ENCODE assay signal across 18 cellular contexts in the genomic region with DNA sequence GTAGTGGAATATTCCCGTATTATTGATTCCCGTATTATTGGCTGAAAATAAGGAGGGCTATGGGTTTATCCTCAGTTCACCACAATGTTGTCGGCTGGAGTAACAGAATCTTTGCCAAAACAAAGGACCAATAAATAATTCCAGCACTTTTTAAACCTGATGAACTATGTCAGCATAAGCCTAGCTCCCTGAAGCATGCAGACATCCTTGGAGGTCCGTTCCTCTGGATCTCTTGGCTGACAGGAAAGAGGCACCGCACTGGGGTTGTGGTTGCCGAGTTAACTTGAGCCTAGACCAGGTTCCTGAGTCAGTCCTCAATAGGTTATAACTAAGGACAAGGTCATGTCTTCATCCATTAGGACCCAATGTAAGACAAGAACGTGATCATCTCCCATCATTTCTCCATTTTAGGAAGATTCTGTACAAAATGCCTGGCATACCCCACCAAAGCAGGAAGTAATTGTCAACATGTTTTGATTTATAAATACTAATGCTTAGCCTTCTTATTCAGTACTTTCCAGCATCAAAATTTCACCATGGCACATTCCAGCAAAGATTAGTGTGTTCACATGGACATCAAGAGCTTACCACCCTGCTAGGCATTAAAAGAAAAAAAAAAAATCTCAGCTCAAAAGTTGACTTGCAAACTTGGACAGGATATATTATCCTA. TPM values are rescaled to one million over a fixed set of nuclear protein-coding genes. Genes with fewer than 3 reads are reported as not detected.
DNase-seq lines count a peak whose midpoint lies in the region; ATAC-seq and TF ChIP-seq lines count a peak whose summit lies in the region.
"Had no signal": no experiment of that assay in that cellular context is flagged by ENCODE, and none has a peak within 500 bp of the region (broad histone marks: within the 10 kb centered on the region; RNA-seq: fewer than 3 reads in every experiment).

No MANE protein-coding gene starts in this region.

- no peak overlapping the region for H2AFZ ChIP-seq in neural progenitor cell (replicated peaks)

- H3K4me1 ChIP-seq in breast epithelium (no peaks in the 10 kb centered on the region), neural progenitor cell (peaks cover 10% of the 10 kb centered on the region), aorta (ENCODE audit: control insufficient read depth in 1 of 2, insufficient read depth in 2 of 2, low read length in 2 of 2) (peaks cover 0 to 3% of the 10 kb centered on the region in 2 donors), adrenal gland (replicated peaks in 1 of 2) (peaks cover 0 to 8% of the 10 kb centered on the region in 2 donors)

- POLR2A ChIA-PET in MCF 10A (lab: Yijun Ruan, JAX): interaction anchor here (1.2 kb wide), 1 partner anchor 9 kb away, joined by 3 read pairs; no protein-coding TSS in a partner anchor

- H3K36me3 ChIP-seq in breast epithelium: no peaks in the 10 kb centered on the region
- H3K36me3 ChIP-seq in neural progenitor cell: no peaks in the 10 kb centered on the region
- no peaks in the 10 kb centered on the region for H3K36me3 ChIP-seq in aorta (ENCODE audit: control insufficient read depth in 1 of 2, insufficient read depth in 2 of 2, low read length in 1 of 2)
- H3K36me3 ChIP-seq in adrenal gland (replicated peaks in 1 of 2): peaks cover 0 to 13% of the 10 kb centered on the region in 2 donors
- H3K36me3 ChIP-seq: gastrocnemius medialis had no signal

- H3K4me1 Mint-ChIP-seq in MCF 10A (ENCODE audit: insufficient read depth, unreplicated experiment) (no peaks in the 10 kb centered on the region), neural progenitor cell (peaks cover 23% of the 10 kb centered on the region)

- intact Hi-C loops in breast epithelium (cut with DNase I; ENCODE audit: low total_unique reads): no loop called here
- intact Hi-C loops in MCF 10A (cut with micrococcal nuclease): no loop called here
- intact Hi-C loops in aorta (cut with DNase I): loop anchor here (5.0 kb wide), 2 partner anchors 35 to 45 kb away; no protein-coding TSS in a partner anchor
- intact Hi-C loops in adrenal gland (cut with DNase I): no loop called here

- no peaks in the 10 kb centered on the region for H4K20me1 ChIP-seq in neural progenitor cell (ENCODE audit: low read depth)

- BruUV-seq in MCF 10A (replicated peaks; lab: Mats Ljungman, UMichigan): no TSS peak

- H3K79me2 ChIP-seq in neural progenitor cell (ENCODE audit: low read depth): no peaks in the 10 kb centered on the region

- H3K9me3 Mint-ChIP-seq in MCF 10A (ENCODE audit: unreplicated experiment): peaks cover 6% of the 10 kb centered on the region
- no peaks in the 10 kb centered on the region for H3K9me3 Mint-ChIP-seq in neural progenitor cell
- H3K9me3 Mint-ChIP-seq: CD4-positive, alpha-beta T cell had no signal

- ATAC-seq in aorta (ENCODE audit: low FRiP score) (peak; percentile 40), GM19455 (IDR thresholded peaks at IDR 0.05; ENCODE audit: unreplicated experiment) (no peak), GM18517 (IDR thresholded peaks at IDR 0.05; ENCODE audit: unreplicated experiment) (no peak)
- ATAC-seq: activated CD4-positive, CD25-positive, alpha-beta regulatory T cell treated with anti-CD3 and anti-CD28 coated beads, Interleukin-2, amount 50 U/mL, for 24 hours; stimulated activated naive CD8-positive, alpha-beta T cell treated with anti-CD3 and anti-CD28 coated beads, Interleukin-15, Interleukin-2, amounts not matched to agents 100 U/mL and 50 U/mL, for 24 hours had no signal

- H3K27me3 Mint-ChIP-seq in MCF 10A (ENCODE audit: insufficient read depth, unreplicated experiment): no peaks in the 10 kb centered on the region
- peaks cover 5% of the 10 kb centered on the region for H3K27me3 Mint-ChIP-seq in neural progenitor cell (ENCODE audit: insufficient read depth, low read depth)

- no peak overlapping the region for H3K4me2 ChIP-seq in neural progenitor cell

- TF ChIP-seq POLR2A in breast epithelium (IDR thresholded peaks at IDR 0.05): no peak
- TF ChIP-seq POLR2A in adrenal gland (IDR thresholded peaks at IDR 0.05): no peak

- H3K27me3 ChIP-seq in breast epithelium (no peaks in the 10 kb centered on the region), neural progenitor cell (no peaks in the 10 kb centered on the region), aorta (ENCODE audit: control insufficient read depth in 1 of 2, insufficient read depth in 2 of 2, low read length in 1 of 2) (no peaks in the 10 kb centered on the region), adrenal gland (peaks cover 5% of the 10 kb centered on the region)
- H3K27me3 ChIP-seq: gastrocnemius medialis had no signal

- H3K9me3 ChIP-seq in breast epithelium (no peaks in the 10 kb centered on the region), neural progenitor cell (ENCODE audit: low read depth) (no peaks in the 10 kb centered on the region), aorta (ENCODE audit: control insufficient read depth, low read length) (no peaks in the 10 kb centered on the region), adrenal gland (replicated peaks in 1 of 3) (no peaks in the 10 kb centered on the region)
- H3K9me3 ChIP-seq: gastrocnemius medialis had no signal

- no peak overlapping the region for H3K4me3 ChIP-seq in breast epithelium
- H3K4me3 ChIP-seq in neural progenitor cell: no peak overlapping the region
- H3K4me3 ChIP-seq in aorta (ENCODE audit: low read length in 2 of 2): no peak overlapping the region
- H3K4me3 ChIP-seq in adrenal gland: no peak overlapping the region
- H3K4me3 ChIP-seq: gastrocnemius medialis had no signal

- H3K4me3 Mint-ChIP-seq in MCF 10A (ENCODE audit: unreplicated experiment) (no peak overlapping the region), neural progenitor cell (no peak overlapping the region)
- H3K4me3 Mint-ChIP-seq: activated naive CD8-positive, alpha-beta T cell; CD4-positive, alpha-beta T cell had no signal

- DNase-seq in breast epithelium (ENCODE audit: low spot score in 2 of 2) (no peak), MCF 10A (ENCODE audit: unreplicated experiment) (no peak), fibroblast of peridontal ligament (ENCODE audit: extremely low read depth) (peak; percentile 35), neural progenitor cell (ENCODE audit: low spot score) (no peak), aorta (no peak), adrenal gland (no peak)
- DNase-seq: activated T-cell treated with anti-CD3 and anti-CD28 coated beads for 4 hours; CD4-positive, alpha-beta T cell; gastrocnemius medialis; NCI-H1092 treated with DMSO at 0.1 percent for 48 hours; NCI-H510A treated with DMSO at 0.1 percent for 48 hours; stimulated activated naive CD8-positive, alpha-beta T cell treated with anti-CD3 and anti-CD28 coated beads, Interleukin-15, Interleukin-2, amounts not matched to agents 100 U/mL and 50 U/mL, for 24 hours; T-helper 1 cell had no signal

- H3K27ac ChIP-seq in breast epithelium: peak overlapping the region; percentile 5 to 87
- H3K27ac ChIP-seq in neural progenitor cell: no peak overlapping the region
- H3K27ac ChIP-seq in aorta (ENCODE audit: low read depth in 1 of 2, low read length in 2 of 2): peak overlapping the region in 1 of 2 donors; percentile 53
- peak overlapping the region in 2 of 5 donors; percentile 47 to 64 for H3K27ac ChIP-seq in adrenal gland
- H3K27ac ChIP-seq: 22Rv1 had no signal

- H3K9ac ChIP-seq in neural progenitor cell: no peak overlapping the region

- H3K36me3 Mint-ChIP-seq in MCF 10A (ENCODE audit: insufficient read depth, unreplicated experiment): no peaks in the 10 kb centered on the region
- peaks cover 4% of the 10 kb centered on the region for H3K36me3 Mint-ChIP-seq in neural progenitor cell

- no peaks in the 10 kb centered on the region for H3F3A ChIP-seq in neural progenitor cell (ENCODE audit: low read depth)

- CTCF ChIA-PET in MCF 10A (lab: Yijun Ruan, JAX): interaction anchor here (0.6 to 1.2 kb wide), 3 partner anchors 15 to 91 kb away, joined by 3 to 4 read pairs (median 3); no protein-coding TSS in a partner anchor

- 3 to 6% methylated on average over 7 of the region's 7 CpGs for WGBS in aorta, 2 donors
- 47 to 57% (median 52%) methylated on average over 7 of the region's 7 CpGs for WGBS in adrenal gland, 4 donors

- TF ChIP-seq CTCF in breast epithelium (IDR thresholded peaks at IDR 0.05): no peak
- no peak for TF ChIP-seq CTCF in MCF 10A (IDR thresholded peaks at IDR 0.05; ENCODE audit: unreplicated experiment)
- no peak for TF ChIP-seq CTCF in neural progenitor cell (IDR thresholded peaks at IDR 0.05)
- TF ChIP-seq CTCF in adrenal gland (IDR thresholded peaks at IDR 0.05): no peak

- H3K27ac Mint-ChIP-seq in MCF 10A (ENCODE audit: low read depth, unreplicated experiment) (no peak overlapping the region), neural progenitor cell (peak overlapping the region; percentile 63)
- H3K27ac Mint-ChIP-seq: activated naive CD8-positive, alpha-beta T cell; CD4-positive, alpha-beta T cell had no signal

RNA-seq across cellular contexts. Expression of a gene that starts 36.5 kb away (rescaled TPM):
- 10 to 100 TPM; 10.9 to 30.8 (median 14.2) TPM for total RNA-seq in breast epithelium
- not detected in 2 replicates for total RNA-seq in MCF 10A (2022)
- total RNA-seq in neural progenitor cell (ENCODE audit: low replicate concordance): 22.0 and 24.7 TPM in 2 replicates
- total RNA-seq in aorta: 10 to 100 TPM; 22.1 to 56.6 TPM
- 10 to 100 TPM in 1 of 2 donors, 1 to 10 TPM in 1; 2.8 to 30.9 TPM for polyA plus RNA-seq in aorta
- 10 to 100 TPM; 19.1 to 61.3 (median 36.1) TPM for total RNA-seq in adrenal gland
- polyA plus RNA-seq in adrenal gland: 10 to 100 TPM in 2 of 3 donors, 1 to 10 TPM in 1; 7.2 to 22.7 (median 15.3) TPM

RNA-seq across cellular contexts. Expression of a gene that starts 43.0 kb away (rescaled TPM):
- total RNA-seq in breast epithelium (10 to 100 TPM; 48.7 to 93.0 (median 61.3) TPM), MCF 10A (2022) (285 and 358 TPM in 2 replicates), neural progenitor cell (ENCODE audit: low replicate concordance) (149 and 414 TPM in 2 replicates), aorta (100 to 1,000 TPM; 110 to 117 TPM), adrenal gland (100 to 1,000 TPM in 4 of 8 donors, 10 to 100 TPM in 4; 12.9 to 220 (median 108) TPM)
- polyA plus RNA-seq in aorta (100 to 1,000 TPM; 109 to 117 TPM), adrenal gland (100 to 1,000 TPM; 215 to 308 (median 219) TPM)

Comparison
In these comparisons a context has a peak if more than half of its experiments do, and no peak if none do; other contexts are left out.
1. RNA of a gene that starts 36.5 kb away (total RNA-seq): 22.1 to 56.6 TPM in aorta, 19.1 to 61.3 TPM in adrenal gland, 22.0 to 24.7 TPM in neural progenitor cell and 10.9 to 30.8 TPM in breast epithelium; not detected in MCF 10A; every median in the first group is over 10 times any median in the second.
2. intact Hi-C loops: an anchor here in aorta (5.0 kb wide); none called in breast epithelium, MCF 10A and adrenal gland.